Comparison of ENCODE assay signal across 21 cellular contexts in genomic region chrX:96985046-96985445, GRCh38.
A peak's percentile ranks its signal among the peaks of the same experiment; 100 is the strongest.
DNase-seq lines count a peak whose midpoint lies in the region; ATAC-seq and TF ChIP-seq lines count a peak whose summit lies in the region.
"Had no signal": no experiment of that assay in that cellular context is flagged by ENCODE, and none has a peak within 500 bp of the region (broad histone marks: within the 10 kb centered on the region; RNA-seq: fewer than 3 reads in every experiment).

No MANE protein-coding gene starts in this region.

- no peak overlapping the region for H3K4me3 ChIP-seq in SK-N-SH (ENCODE audit: low read depth in 2 of 2, low read length in 1 of 2)
- H3K4me3 ChIP-seq: SJSA1 had no signal

- H4K20me1 ChIP-seq in SK-N-SH (ENCODE audit: insufficient read depth), result no peaks in the 10 kb centered on the region

- no peaks in the 10 kb centered on the region for H3K79me2 ChIP-seq in SK-N-SH (ENCODE audit: insufficient read depth)

- TF ChIP-seq EP300 in SK-N-SH (IDR thresholded peaks at IDR 0.05; ENCODE audit: borderline replicate concordance in 1 of 2, low read depth in 1 of 2, low read length in 1 of 2), result no peak

- H3K4me1 ChIP-seq in foreskin keratinocyte, result no peaks in the 10 kb centered on the region
- H3K4me1 ChIP-seq in SK-N-SH (ENCODE audit: control insufficient read depth in 1 of 2, insufficient read depth in 2 of 2, low read depth in 1 of 2, low read length in 1 of 2), result no peaks in the 10 kb centered on the region; a peak in 1 of 4 replicates
- H3K4me1 ChIP-seq: SJSA1 had no signal

- H3K36me3 ChIP-seq in SK-N-SH (replicated peaks in 1 of 2; ENCODE audit: control insufficient read depth in 1 of 2, insufficient read depth in 2 of 2, low read length in 1 of 2), result no peaks in the 10 kb centered on the region
- H3K36me3 ChIP-seq: SJSA1 had no signal

- ATAC-seq in foreskin keratinocyte, result peak; percentile 78
- ATAC-seq: HepG2, Right ventricle myocardium inferior had no signal

- peak overlapping the region; percentile 27 for H3K27ac ChIP-seq in epithelial cell of prostate
- H3K27ac ChIP-seq in foreskin keratinocyte, result no peak overlapping the region
- no peak overlapping the region for H3K27ac ChIP-seq in SK-N-SH (ENCODE audit: low read depth in 2 of 2, low read length in 1 of 2)
- no peak overlapping the region for H3K27ac ChIP-seq in caudate nucleus (ENCODE audit: low read depth, low read length)
- H3K27ac ChIP-seq: SJSA1 had no signal

- H3K27me3 ChIP-seq in foreskin keratinocyte (no peaks in the 10 kb centered on the region), SK-N-SH (ENCODE audit: insufficient read depth) (no peaks in the 10 kb centered on the region)
- H3K27me3 ChIP-seq: SJSA1 had no signal

- CTCF ChIA-PET in SK-N-SH (lab: Yijun Ruan, JAX), result interaction anchor here (0.6 kb wide), 1 partner anchor 373 kb away, joined by 3 read pairs; no protein-coding TSS in a partner anchor

- no peaks in the 10 kb centered on the region for H3K9me3 ChIP-seq in SK-N-SH
- H3K9me3 ChIP-seq: SJSA1 had no signal

- peak; percentile 22 for DNase-seq in NCI-H82 treated with DMSO at 0.1 percent for 48 hours (lab: John Stamatoyannopoulos, UW; ENCODE audit: unreplicated experiment)
- DNase-seq in epithelial cell of prostate (ENCODE audit: low read depth, low spot score), result no peak
- peak; percentile 42 to 70 for DNase-seq in foreskin keratinocyte
- peak; percentile 6 for DNase-seq in superior temporal gyrus (ENCODE audit: extremely low spot score)
- no peak for DNase-seq in SK-N-SH
- DNase-seq in activated CD4-positive, alpha-beta T cell treated with anti-CD3 and anti-CD28 coated beads for 4 hours, result no peak
- DNase-seq in caudate nucleus (lab: John Stamatoyannopoulos, UW), result no peak
- DNase-seq: CD4-positive, CD25-positive, alpha-beta regulatory T cell; DMS79 treated with DMSO at 0.1 percent for 48 hours; H7; KBM-7; MM.1S; NCI-H1092; NCI-H1436; NCI-H187 treated with DMSO at 0.1 percent for 48 hours; NCI-H2107; NCI-H510A; OCI-M1 had no signal

- no peaks in the 10 kb centered on the region for H3F3A ChIP-seq in SK-N-SH (replicated peaks; ENCODE audit: insufficient read depth)

- POLR2A ChIA-PET in SK-N-SH (lab: Yijun Ruan, JAX), result no interaction called here

- no peak for TF ChIP-seq RAD21 in SK-N-SH (IDR thresholded peaks at IDR 0.05; ENCODE audit: low read length)

- WGBS in SK-N-SH (ENCODE audit: low lambda C conversion rate), result 43% methylated on average over 2 of the region's 2 CpGs

- H3K9me2 ChIP-seq in SK-N-SH, result no peaks in the 10 kb centered on the region

- no peak overlapping the region for H2AFZ ChIP-seq in SK-N-SH (ENCODE audit: low read depth)

- H3K4me2 ChIP-seq in SK-N-SH, result no peak overlapping the region

- TF ChIP-seq CTCF in foreskin keratinocyte (conservative IDR thresholded peaks at IDR 0.05) (no peak), SK-N-SH (IDR thresholded peaks at IDR 0.05) (no peak)

- H3K9ac ChIP-seq in SK-N-SH, result no peak overlapping the region

TF ChIP-seq in SK-N-SH, 30 proteins besides CTCF, POLR2A, EP300 and RAD21:
- TF ChIP-seq NRF1 (IDR thresholded peaks at IDR 0.05; ENCODE audit: low read depth, low read length), result no peak
- TF ChIP-seq NFIC (IDR thresholded peaks at IDR 0.05; ENCODE audit: borderline replicate concordance), result no peak
- no peak for TF ChIP-seq ZBTB33 (IDR thresholded peaks at IDR 0.05; ENCODE audit: borderline replicate concordance, low read depth)

Comparison
In these comparisons a context has a peak if more than half of its experiments do, and no peak if none do; other contexts are left out.
1. DNase-seq: peak in NCI-H82 treated with DMSO at 0.1 percent for 48 hours (single experiment), foreskin keratinocyte (2 of 2) and superior temporal gyrus (single experiment); none in epithelial cell of prostate (single experiment), SK-N-SH (single experiment), activated CD4-positive, alpha-beta T cell treated with anti-CD3 and anti-CD28 coated beads for 4 hours (0 of 2) and caudate nucleus (0 of 61).